In genomic region chr2:66938471-66938967, GRCh38 we compare ENCODE assay signal across 2 cellular contexts.
TF ChIP-seq lines count a peak whose summit lies in the region.

No MANE protein-coding gene starts in this region.

TF ChIP-seq in A549, 52 proteins besides CTCF, POLR2A, EP300 and RAD21 (continued from another document):
- TF ChIP-seq, protein P1, sequence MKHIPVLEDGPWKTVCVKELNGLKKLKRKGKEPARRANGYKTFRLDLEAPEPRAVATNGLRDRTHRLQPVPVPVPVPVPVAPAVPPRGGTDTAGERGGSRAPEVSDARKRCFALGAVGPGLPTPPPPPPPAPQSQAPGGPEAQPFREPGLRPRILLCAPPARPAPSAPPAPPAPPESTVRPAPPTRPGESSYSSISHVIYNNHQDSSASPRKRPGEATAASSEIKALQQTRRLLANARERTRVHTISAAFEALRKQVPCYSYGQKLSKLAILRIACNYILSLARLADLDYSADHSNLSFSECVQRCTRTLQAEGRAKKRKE (CRISPR knock-in tag; IDR thresholded peaks at IDR 0.05; ENCODE audit: low read depth), result no peak
- no peak for TF ChIP-seq RCOR1 (IDR thresholded peaks at IDR 0.05; ENCODE audit: low read depth, low read length)
- TF ChIP-seq, protein P2, sequence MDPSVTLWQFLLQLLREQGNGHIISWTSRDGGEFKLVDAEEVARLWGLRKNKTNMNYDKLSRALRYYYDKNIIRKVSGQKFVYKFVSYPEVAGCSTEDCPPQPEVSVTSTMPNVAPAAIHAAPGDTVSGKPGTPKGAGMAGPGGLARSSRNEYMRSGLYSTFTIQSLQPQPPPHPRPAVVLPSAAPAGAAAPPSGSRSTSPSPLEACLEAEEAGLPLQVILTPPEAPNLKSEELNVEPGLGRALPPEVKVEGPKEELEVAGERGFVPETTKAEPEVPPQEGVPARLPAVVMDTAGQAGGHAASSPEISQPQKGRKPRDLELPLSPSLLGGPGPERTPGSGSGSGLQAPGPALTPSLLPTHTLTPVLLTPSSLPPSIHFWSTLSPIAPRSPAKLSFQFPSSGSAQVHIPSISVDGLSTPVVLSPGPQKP (IDR thresholded peaks at IDR 0.05; ENCODE audit: low read depth, low read length), result no peak
- TF ChIP-seq ZFP36 (IDR thresholded peaks at IDR 0.05; ENCODE audit: borderline replicate concordance, partially characterized antibody), result no peak
- no peak for TF ChIP-seq RFX5 (IDR thresholded peaks at IDR 0.05)
- TF ChIP-seq MYC (IDR thresholded peaks at IDR 0.05; ENCODE audit: borderline replicate concordance, low read length), result no peak
- no peak for TF ChIP-seq NPAS2 (CRISPR knock-in tag; IDR thresholded peaks at IDR 0.05; ENCODE audit: borderline replicate concordance)
- TF ChIP-seq FOSL2 (IDR thresholded peaks at IDR 0.05), result no peak
- TF ChIP-seq FOSL2 (CRISPR knock-in tag; IDR thresholded peaks at IDR 0.05), result no peak
- peak; percentile 43 for TF ChIP-seq MAFK (IDR thresholded peaks at IDR 0.05; ENCODE audit: partially characterized antibody)
- TF ChIP-seq CHD4 (IDR thresholded peaks at IDR 0.05; ENCODE audit: borderline replicate concordance), result no peak

TF ChIP-seq in IMR-90, 13 proteins besides CTCF, POLR2A, EP300 and RAD21 (continued from another document):
- TF ChIP-seq, protein P2 (IDR thresholded peaks at IDR 0.05; ENCODE audit: borderline replicate concordance, low read depth, low read length), result no peak
TF ChIP-seq in IMR-90: peak in this region for 1.
